In genomic region chr15:67296684-67297083, GRCh38 we compare ENCODE assay signal across 1 cellular context.
TF ChIP-seq lines count a peak whose summit lies in the region.

No MANE protein-coding gene starts in this region.

TF ChIP-seq in GM23338, 12 proteins besides CTCF, POLR2A, EP300 and RAD21 (continued from another document):
- TF ChIP-seq ETS1 (IDR thresholded peaks at IDR 0.05): no peak
- no peak for TF ChIP-seq POLR2AphosphoS5 (IDR thresholded peaks at IDR 0.05; ENCODE audit: low read depth)
